1 cellular context compared by ENCODE assay signal in the genomic region with DNA sequence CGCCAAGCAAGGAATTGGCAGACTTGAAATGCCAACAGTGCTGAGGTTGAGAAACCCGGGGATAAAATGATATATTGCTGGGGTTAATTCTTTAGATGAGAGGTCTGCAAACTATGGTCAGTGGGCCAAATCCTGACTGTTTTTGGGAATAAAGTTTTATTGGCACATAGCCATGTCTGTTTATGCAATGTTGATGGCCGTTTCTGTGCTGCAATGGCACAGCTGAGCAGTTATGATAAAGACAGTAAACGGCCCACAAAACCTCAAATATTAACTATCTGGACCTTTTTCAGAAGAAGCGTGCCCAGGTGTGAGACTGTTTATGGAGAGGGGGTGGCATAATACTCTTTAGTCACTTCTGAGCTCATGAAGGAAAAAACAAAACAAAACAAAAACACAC.
TF ChIP-seq lines count a peak whose summit lies in the region.

No MANE protein-coding gene starts in this region.

TF ChIP-seq in HCT116, 20 proteins besides CTCF, POLR2A, EP300 and RAD21 (continued from another document):
- no peak for TF ChIP-seq CBX3 (IDR thresholded peaks at IDR 0.05; ENCODE audit: low read depth)
TF ChIP-seq in HCT116: peak in this region for 0.
